In the genomic region with DNA sequence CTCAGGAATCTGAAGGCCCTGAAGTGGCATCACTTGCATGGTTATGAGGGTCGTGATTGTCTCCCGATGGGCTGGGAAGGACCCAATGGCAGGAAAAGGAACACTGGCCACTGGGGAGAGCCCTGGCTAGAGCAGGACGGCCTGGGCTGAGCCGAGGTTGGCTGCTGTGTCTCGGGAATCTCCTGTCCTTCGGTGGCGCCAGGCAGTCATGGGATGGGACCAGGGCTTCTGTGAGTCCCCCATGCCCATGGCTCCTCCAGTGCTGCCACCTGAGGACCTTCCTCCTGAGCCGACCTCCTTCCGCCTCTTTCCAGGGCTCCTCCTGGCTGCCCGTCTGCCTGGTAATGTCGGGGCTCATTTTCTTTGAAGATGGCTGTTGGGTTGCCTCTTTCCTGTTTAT, we compare ENCODE assay signal across 1 cellular context.
TF ChIP-seq lines count a peak whose summit lies in the region.

No MANE protein-coding gene starts in this region.

TF ChIP-seq in H1, 55 proteins besides CTCF, POLR2A, EP300 and RAD21 (continued from another document):
- TF ChIP-seq CHD7 (IDR thresholded peaks at IDR 0.05; ENCODE audit: insufficient replicate concordance, low read length) (no peak), GABPA (IDR thresholded peaks at IDR 0.05; ENCODE audit: borderline replicate concordance, insufficient read depth, low read length) (no peak), TAF7 (optimal IDR thresholded peaks at IDR 0.05; ENCODE audit: borderline replicate concordance, low read depth, low read length) (no peak), KDM4A (IDR thresholded peaks at IDR 0.05; ENCODE audit: low read depth, low read length, severe bottlenecking) (no peak), NANOG (IDR thresholded peaks at IDR 0.05; ENCODE audit: insufficient read depth, low read depth, low read length, poor library complexity, severe bottlenecking) (no peak), GTF2F1 (IDR thresholded peaks at IDR 0.05; ENCODE audit: borderline replicate concordance, low read depth, low read length) (no peak), BRCA1 (IDR thresholded peaks at IDR 0.05; ENCODE audit: low read depth, low read length) (no peak)
